Comparison of ENCODE assay signal across 10 cellular contexts in genomic region chr19:43779147-43779819, GRCh38. TPM values are rescaled to one million over a fixed set of nuclear protein-coding genes. Genes with fewer than 3 reads are reported as not detected.
DNase-seq lines count a peak whose midpoint lies in the region; ATAC-seq and TF ChIP-seq lines count a peak whose summit lies in the region.
"Had no signal": no experiment of that assay in that cellular context is flagged by ENCODE, and none has a peak within 500 bp of the region (broad histone marks: within the 10 kb centered on the region; RNA-seq: fewer than 3 reads in every experiment).

No MANE protein-coding gene starts in this region.

- no peak overlapping the region for H2AFZ ChIP-seq in MM.1S (ENCODE audit: low read length)

- 0 out of 2 replicates have a peak, but pooled peaks cover 4% of the 10 kb centered on the region for H3F3A ChIP-seq in MM.1S (ENCODE audit: insufficient read depth, low read length)

- CTCF ChIA-PET in CD8-positive, alpha-beta memory T cell (lab: Charles Lee) = interaction anchor here (2.7 to 4.6 kb wide), 4 partner anchors 13 to 34 kb away, joined by 9 to 23 read pairs (median 12); no protein-coding TSS in a partner anchor

- no peak for TF ChIP-seq CTCF in HL-60 (IDR thresholded peaks at IDR 0.05; ENCODE audit: insufficient read depth, low read length)
- no peak for TF ChIP-seq CTCF in astrocyte of the spinal cord (IDR thresholded peaks at IDR 0.05; ENCODE audit: low read depth, low read length)
- TF ChIP-seq CTCF in MM.1S (IDR thresholded peaks at IDR 0.05; ENCODE audit: low read length) = no peak

- H3K27me3 Mint-ChIP-seq in CD8-positive, alpha-beta memory T cell = peaks cover 0 to 3% of the 10 kb centered on the region in 2 donors
- H3K27me3 Mint-ChIP-seq in naive thymus-derived CD8-positive, alpha-beta T cell = peaks cover 0 to 12% (median 3%) of the 10 kb centered on the region in 5 donors

- H3K9ac ChIP-seq in MM.1S (ENCODE audit: low read length) = no peak overlapping the region
- H3K9ac ChIP-seq: KMS-11 had no signal

- H3K27me3 ChIP-seq in CD8-positive, alpha-beta memory T cell (ENCODE audit: insufficient read depth, low read length, poor library complexity, severe bottlenecking) = no peaks in the 10 kb centered on the region
- H3K27me3 ChIP-seq in HL-60 (ENCODE audit: insufficient read depth, poor library complexity, severe bottlenecking) = no peaks in the 10 kb centered on the region
- no peaks in the 10 kb centered on the region for H3K27me3 ChIP-seq in MM.1S (replicated peaks; ENCODE audit: insufficient read depth, low read length)

- H3K4me3 ChIP-seq in CD8-positive, alpha-beta memory T cell (ENCODE audit: low read length) = peak overlapping the region; percentile 65
- H3K4me3 ChIP-seq in HL-60 (replicated peaks; ENCODE audit: insufficient read depth, low read length) (peak overlapping the region; percentile 78), astrocyte of the spinal cord (ENCODE audit: low read depth, low read length) (peak overlapping the region; percentile 36), MM.1S (ENCODE audit: low read length) (no peak overlapping the region)

- H3K27ac ChIP-seq in CD8-positive, alpha-beta memory T cell (ENCODE audit: low read depth, low read length) = peak overlapping the region; percentile 79
- peak overlapping the region; percentile 97 for H3K27ac ChIP-seq in HL-60 (replicated peaks)
- no peak overlapping the region for H3K27ac ChIP-seq in MM.1S (ENCODE audit: low read length)
- H3K27ac ChIP-seq: KMS-11 had no signal

- no peaks in the 10 kb centered on the region for H3K36me3 Mint-ChIP-seq in CD8-positive, alpha-beta memory T cell
- H3K36me3 Mint-ChIP-seq in naive thymus-derived CD8-positive, alpha-beta T cell = peaks cover 0 to 6% (median 0%) of the 10 kb centered on the region in 3 donors

- POLR2A ChIA-PET in CD8-positive, alpha-beta memory T cell (lab: Charles Lee) = interaction anchor here (0.5 to 1.6 kb wide), 4 partner anchors 12 to 1286 kb away, joined by 3 to 7 read pairs (median 6); partner anchors contain the start of gene SMG9
- POLR2A ChIA-PET in naive thymus-derived CD8-positive, alpha-beta T cell (lab: Charles Lee) = interaction anchor here (1.1 to 8.6 kb wide), 5 partner anchors 13 to 34 kb away, joined by 4 to 70 read pairs (median 11); partner anchors contain the start of gene SMG9

- in situ Hi-C loops in astrocyte of the spinal cord (cut with HindIII; ENCODE audit: low sequenced_read_pairs) = no loop called here

- H3K4me1 ChIP-seq in CD8-positive, alpha-beta memory T cell (ENCODE audit: insufficient read depth, low read length) = peaks cover 67% of the 10 kb centered on the region
- peaks cover 15% of the 10 kb centered on the region for H3K4me1 ChIP-seq in MM.1S (ENCODE audit: low read length)

- DNase-seq in CD8-positive, alpha-beta memory T cell = no peak
- peak in 1 of 2 experiments; percentile 35 for DNase-seq in HL-60 (ENCODE audit: low read depth in 1 of 2, low spot score in 1 of 2)
- no peak for DNase-seq in astrocyte of the spinal cord (ENCODE audit: low read depth, low spot score)
- no peak for DNase-seq in naive thymus-derived CD8-positive, alpha-beta T cell
- no peak for DNase-seq in NCI-H226
- no peak for DNase-seq in stimulated activated naive CD4-positive, alpha-beta T cell treated with Interleukin-2 at 50 U/mL for 16 hours (lab: John Stamatoyannopoulos, UW)
- no peak for DNase-seq in iPS-NIHi7 (ENCODE audit: extremely low spot score)
- no peak for DNase-seq in MM.1S

- H3K27ac Mint-ChIP-seq in CD8-positive, alpha-beta memory T cell = peak overlapping the region; percentile 51 to 98 (median 85)
- H3K27ac Mint-ChIP-seq in naive thymus-derived CD8-positive, alpha-beta T cell = peak overlapping the region; percentile 88 to 99 (median 95)

- peaks cover 59 to 80% (median 68%) of the 10 kb centered on the region in 3 donors for H3K4me1 Mint-ChIP-seq in CD8-positive, alpha-beta memory T cell
- peaks cover 48 to 86% (median 82%) of the 10 kb centered on the region in 4 donors for H3K4me1 Mint-ChIP-seq in naive thymus-derived CD8-positive, alpha-beta T cell

- no peaks in the 10 kb centered on the region for H3K9me3 ChIP-seq in CD8-positive, alpha-beta memory T cell (ENCODE audit: low read length)
- no peaks in the 10 kb centered on the region for H3K9me3 ChIP-seq in MM.1S (replicated peaks; ENCODE audit: insufficient read depth, low read length)

- no peaks in the 10 kb centered on the region for H3K36me3 ChIP-seq in CD8-positive, alpha-beta memory T cell (ENCODE audit: insufficient read depth, low read length)
- H3K36me3 ChIP-seq in MM.1S (replicated peaks; ENCODE audit: insufficient read depth, low read length) = no peaks in the 10 kb centered on the region

- no peaks in the 10 kb centered on the region for H3K9me3 Mint-ChIP-seq in CD8-positive, alpha-beta memory T cell
- H3K9me3 Mint-ChIP-seq in naive thymus-derived CD8-positive, alpha-beta T cell = no peaks in the 10 kb centered on the region

- no peaks in the 10 kb centered on the region for H3K79me2 ChIP-seq in MM.1S (ENCODE audit: low read length)

- H4K20me1 ChIP-seq in MM.1S (ENCODE audit: insufficient read depth, low read length) = no peaks in the 10 kb centered on the region

- no peak overlapping the region for H3K4me2 ChIP-seq in MM.1S (ENCODE audit: low read depth, low read length)
- H3K4me2 ChIP-seq: KMS-11 had no signal

- ATAC-seq in naive thymus-derived CD8-positive, alpha-beta T cell = no peak

- peak overlapping the region; percentile 49 to 93 (median 76) for H3K4me3 Mint-ChIP-seq in CD8-positive, alpha-beta memory T cell
- peak overlapping the region; percentile 62 to 94 (median 86) for H3K4me3 Mint-ChIP-seq in naive thymus-derived CD8-positive, alpha-beta T cell

- no peaks in the 10 kb centered on the region for H3K9me2 ChIP-seq in MM.1S (replicated peaks; ENCODE audit: insufficient read depth, low read length)

RNA-seq across cellular contexts. Expression of gene KCNN4, which starts 1.5 kb away (rescaled TPM):
- 10 to 100 TPM; 93.8 to 97.6 TPM for total RNA-seq in CD8-positive, alpha-beta memory T cell
- polyA plus RNA-seq in CD8-positive, alpha-beta memory T cell = 8.3 TPM
- total RNA-seq in naive thymus-derived CD8-positive, alpha-beta T cell = 100 to 1,000 TPM in 1 of 2 experiments, 10 to 100 TPM in 1; 92.9 to 103 TPM
- polyA plus RNA-seq in naive thymus-derived CD8-positive, alpha-beta T cell = 10 to 100 TPM in 2 of 3 donors, 1 to 10 TPM in 1; 7.6 to 28.6 (median 11.7) TPM
- total RNA-seq: lung microvascular endothelial cell had no signal

RNA-seq across cellular contexts. Expression of gene LYPD5, which starts 23.0 kb away (rescaled TPM):
- under 1 TPM; 0.68 to 0.80 TPM for total RNA-seq in CD8-positive, alpha-beta memory T cell
- polyA plus RNA-seq in CD8-positive, alpha-beta memory T cell = not detected
- total RNA-seq in naive thymus-derived CD8-positive, alpha-beta T cell = under 1 TPM; 0.60 to 0.69 TPM
- under 1 TPM in 2 of 3 donors, not detected in 1; 0.07 to 0.72 TPM for polyA plus RNA-seq in naive thymus-derived CD8-positive, alpha-beta T cell

RNA-seq across cellular contexts. Expression of gene SMG9, which starts 24.5 kb away (rescaled TPM):
- total RNA-seq in CD8-positive, alpha-beta memory T cell = 10 to 100 TPM; 85.8 to 91.3 TPM
- 11.0 TPM for polyA plus RNA-seq in CD8-positive, alpha-beta memory T cell
- 10 to 100 TPM; 48.9 to 51.9 TPM for total RNA-seq in naive thymus-derived CD8-positive, alpha-beta T cell
- polyA plus RNA-seq in naive thymus-derived CD8-positive, alpha-beta T cell = 1 to 10 TPM; 3.4 to 8.3 (median 8.3) TPM

RNA-seq across cellular contexts. Expression of gene ZNF283, which starts 47.8 kb away (rescaled TPM):
- total RNA-seq in CD8-positive, alpha-beta memory T cell = 1 to 10 TPM; 5.8 to 6.3 TPM
- polyA plus RNA-seq in CD8-positive, alpha-beta memory T cell = 2.7 TPM
- 10 to 100 TPM; 24.2 to 25.8 TPM for total RNA-seq in naive thymus-derived CD8-positive, alpha-beta T cell
- polyA plus RNA-seq in naive thymus-derived CD8-positive, alpha-beta T cell = 1 to 10 TPM; 3.3 to 4.3 (median 3.7) TPM
